In the genomic region with DNA sequence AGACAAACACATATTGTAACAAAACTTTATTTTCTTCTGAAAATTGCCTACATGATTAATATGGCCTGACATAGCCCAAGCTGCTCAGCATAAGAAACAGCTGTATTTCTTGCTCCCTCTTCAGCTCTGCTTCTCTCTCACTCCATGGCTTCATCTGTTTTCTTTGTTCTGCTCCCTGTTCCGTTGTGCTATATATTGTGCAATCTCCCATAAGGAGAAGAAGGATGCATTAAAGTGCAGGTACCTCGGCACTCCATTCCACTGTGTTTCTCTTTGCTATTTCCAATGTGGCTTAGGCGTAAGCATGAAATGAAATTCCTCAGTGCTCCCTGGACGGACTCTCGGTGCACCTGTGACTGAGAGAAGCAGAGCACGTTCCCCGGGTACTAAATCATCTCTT, we compare ENCODE assay signal across 26 cellular contexts.
DNase-seq lines count a peak whose midpoint lies in the region; ATAC-seq, FAIRE-seq and TF ChIP-seq lines count a peak whose summit lies in the region.
"Had no signal": no experiment of that assay in that cellular context is flagged by ENCODE, and none has a peak within 500 bp of the region (broad histone marks: within the 10 kb centered on the region; RNA-seq: fewer than 3 reads in every experiment).

No MANE protein-coding gene starts in this region.

- H3K9me3 ChIP-seq in IMR-90 (ENCODE audit: control insufficient read depth, insufficient read depth, low read length): peaks cover 43% of the 10 kb centered on the region
- no peaks in the 10 kb centered on the region for H3K9me3 ChIP-seq in H1 (ENCODE audit: insufficient read depth in 2 of 2, low read depth in 1 of 2, low read length in 1 of 2)
- H3K9me3 ChIP-seq: BE2C, BLaER1 had no signal

- H3K4me1 Mint-ChIP-seq in WTC11: peaks cover 38% of the 10 kb centered on the region
- H3K4me1 Mint-ChIP-seq: CD14-positive monocyte; CD4-positive, alpha-beta memory T cell; CD4-positive, CD25-positive, alpha-beta regulatory T cell; CD8-positive, alpha-beta memory T cell had no signal

- H3K23me2 ChIP-seq in H1 (ENCODE audit: low read depth, low read length): no peaks in the 10 kb centered on the region

- H3K79me2 ChIP-seq in H1 (ENCODE audit: control insufficient read depth in 1 of 2, insufficient read depth in 2 of 2, low read length in 2 of 2): peaks cover 0 to 34% of the 10 kb centered on the region in 2 experiments; a peak in 2 of 4 replicates

- no peak overlapping the region for H2AK9ac ChIP-seq in IMR-90 (replicated peaks; ENCODE audit: low read depth, low read length, poor library complexity)

- no peak overlapping the region for H2BK20ac ChIP-seq in IMR-90 (ENCODE audit: low read depth, low read length)
- no peak overlapping the region for H2BK20ac ChIP-seq in H1 (ENCODE audit: low read length)

- in situ Hi-C loops in IMR-90 (cut with MboI; ENCODE audit: low sequenced_read_pairs): no loop called here

- no peak overlapping the region for H3K14ac ChIP-seq in IMR-90 (replicated peaks; ENCODE audit: low read depth, low read length)
- no peak overlapping the region for H3K14ac ChIP-seq in H1 (ENCODE audit: insufficient read length)

- no peaks in the 10 kb centered on the region for H3K9me1 ChIP-seq in IMR-90 (ENCODE audit: insufficient read depth, low read length)

- TF ChIP-seq CTCF in IMR-90 (conservative IDR thresholded peaks at IDR 0.05; ENCODE audit: low read depth, low read length) (no peak), WTC11 (IDR thresholded peaks at IDR 0.05) (no peak), H1 (IDR thresholded peaks at IDR 0.05; ENCODE audit: control extremely low read depth in 1 of 3, insufficient read depth in 1 of 3, low read depth in 1 of 3, low read length in 3 of 3) (no peak)

- H3K56ac ChIP-seq in IMR-90 (ENCODE audit: extremely low read depth, insufficient read depth, low read length) (no peak overlapping the region), H1 (replicated peaks; ENCODE audit: insufficient read length, low read depth, low read length) (no peak overlapping the region)

- dilution Hi-C loops in IMR-90 (cut with HindIII; ENCODE audit: low sequenced_read_pairs, unreplicated experiment): no loop called here

- CTCF ChIA-PET in IMR-90 (lab: Yijun Ruan, JAX): no interaction called here
- CTCF ChIA-PET in WTC11 (lab: Charles Lee): no interaction called here
- CTCF ChIA-PET in H1 (lab: Charles Lee; ENCODE audit: partially characterized antibody): interaction anchor here (0.6 kb wide), 1 partner anchor 557 kb away, joined by 3 read pairs; no protein-coding TSS in a partner anchor

- no peaks in the 10 kb centered on the region for H3K27me3 ChIP-seq in IMR-90 (ENCODE audit: control insufficient read depth, insufficient read depth, low read length)
- no peaks in the 10 kb centered on the region for H3K27me3 ChIP-seq in H1 (replicated peaks in 1 of 4; ENCODE audit: control insufficient read depth in 3 of 4, extremely low read depth in 1 of 4, insufficient read depth in 3 of 4, low read length in 3 of 4)
- H3K27me3 ChIP-seq: BE2C, BLaER1 had no signal

- H3K9ac ChIP-seq in IMR-90 (ENCODE audit: low read depth, low read length) (no peak overlapping the region), H1 (replicated peaks in 1 of 4; ENCODE audit: extremely low read depth in 1 of 4, low read depth in 3 of 4, low read length in 3 of 4) (no peak overlapping the region)
- H3K9ac ChIP-seq: BLaER1 had no signal

- POLR2A ChIA-PET in IMR-90 (lab: Charles Lee; ENCODE audit: unreplicated experiment) (no interaction called here), WTC11 (lab: Charles Lee) (no interaction called here), H1 (lab: Charles Lee; ENCODE audit: partially characterized antibody) (interaction anchor here (2.2 kb wide), 1 partner anchor 14 kb away, joined by 6 read pairs; no protein-coding TSS in a partner anchor)

- H3K36me3 ChIP-seq in IMR-90 (ENCODE audit: control insufficient read depth, insufficient read depth, low read length): no peaks in the 10 kb centered on the region
- peaks cover 0 to 3% (median under 1%) of the 10 kb centered on the region in 4 experiments; a peak in 3 of 8 replicates for H3K36me3 ChIP-seq in H1 (ENCODE audit: control insufficient read depth in 2 of 4, insufficient read depth in 4 of 4, low read length in 3 of 4)
- H3K36me3 ChIP-seq: BE2C, BLaER1 had no signal

- no peak overlapping the region for H2BK12ac ChIP-seq in H1 (ENCODE audit: low read depth, low read length)

- H3K4me3 ChIP-seq in IMR-90 (ENCODE audit: insufficient read depth, low read depth, low read length) (no peak overlapping the region), H1 (ENCODE audit: extremely low read depth in 1 of 4, insufficient read depth in 2 of 4, low read depth in 3 of 4, low read length in 4 of 4) (no peak overlapping the region)
- H3K4me3 ChIP-seq: BLaER1, GM12878 had no signal

- H2AFZ ChIP-seq in IMR-90 (replicated peaks; ENCODE audit: low read length, poor library complexity) (no peak overlapping the region), H1 (ENCODE audit: low read length) (no peak overlapping the region)

- H2BK5ac ChIP-seq in IMR-90 (ENCODE audit: low read depth, low read length, poor library complexity, severe bottlenecking) (no peak overlapping the region), H1 (ENCODE audit: low read depth, low read length) (no peak overlapping the region)

- H3K4me1 ChIP-seq in IMR-90 (ENCODE audit: control insufficient read depth, insufficient read depth, low read length): no peaks in the 10 kb centered on the region
- H3K4me1 ChIP-seq in H1 (replicated peaks in 1 of 4; ENCODE audit: control insufficient read depth in 3 of 4, insufficient read depth in 4 of 4, low read length in 3 of 4): peaks cover 0 to 7% (median 3%) of the 10 kb centered on the region in 4 experiments; a peak in 3 of 7 replicates
- H3K4me1 ChIP-seq: BE2C had no signal

- H2AK5ac ChIP-seq in IMR-90 (ENCODE audit: low read depth, low read length) (no peak overlapping the region), H1 (ENCODE audit: low read depth, low read length) (no peak overlapping the region)

- no peak overlapping the region for H3K18ac ChIP-seq in IMR-90 (ENCODE audit: low read depth, low read length)
- H3K18ac ChIP-seq in H1 (ENCODE audit: extremely low read depth, low read length): 0 out of 2 replicates have a peak overlapping the region, but pooled peaks have one; percentile 57

- no peak for TF ChIP-seq RAD21 in IMR-90 (IDR thresholded peaks at IDR 0.05; ENCODE audit: low read length)
- no peak for TF ChIP-seq RAD21 in H1 (IDR thresholded peaks at IDR 0.05 in 1 of 2, conservative IDR thresholded peaks at IDR 0.05 in 1 of 2; ENCODE audit: low read depth in 2 of 2, low read length in 2 of 2)

- H3K4me3 Mint-ChIP-seq in WTC11: no peak overlapping the region
- H3K4me3 Mint-ChIP-seq: CD14-positive monocyte; CD4-positive, alpha-beta memory T cell; CD4-positive, CD25-positive, alpha-beta regulatory T cell; CD8-positive, alpha-beta memory T cell had no signal

- TF ChIP-seq POLR2A in IMR-90 (IDR thresholded peaks at IDR 0.05; ENCODE audit: low read depth, low read length) (no peak), H1 (IDR thresholded peaks at IDR 0.05; ENCODE audit: control extremely low read depth in 1 of 2, low read depth in 2 of 2, low read length in 2 of 2) (no peak)

- H4K91ac ChIP-seq in IMR-90 (ENCODE audit: insufficient read depth, low read depth, low read length): no peak overlapping the region
- H4K91ac ChIP-seq in H1 (replicated peaks; ENCODE audit: insufficient read length, low read length): no peak overlapping the region

- FAIRE-seq in H1 (lab: Jason Lieb, UNC): no peak
- FAIRE-seq: A204.1, GM12878, GM12892, GM19239 had no signal

- WGBS in IMR-90 (ENCODE audit: extremely low coverage in 2 of 2, insufficient read length in 1 of 2), 2 experiments: 80% methylated on average over 1 of the region's 7 CpGs; no CpG with 5 or more reads in 1 of the 2 experiments
- 96% methylated on average over 7 of the region's 7 CpGs; no CpG with 5 or more reads in 1 of the 2 experiments for WGBS in H1 (ENCODE audit: extremely low coverage in 1 of 2, insufficient coverage in 1 of 2, insufficient read length in 1 of 2, insufficient replicate concordance in 2 of 2, low coverage in 1 of 2, low lambda C conversion rate in 2 of 2, missing lambda C conversion rate in 1 of 2), 2 experiments

- H3K27me3 Mint-ChIP-seq in WTC11 (ENCODE audit: low read depth): no peaks in the 10 kb centered on the region
- H3K27me3 Mint-ChIP-seq: CD4-positive, alpha-beta memory T cell; CD4-positive, CD25-positive, alpha-beta regulatory T cell had no signal

- intact Hi-C loops in IMR-90 (cut with micrococcal nuclease): no loop called here

- peaks cover 27% of the 10 kb centered on the region for H3K36me3 Mint-ChIP-seq in WTC11
- H3K36me3 Mint-ChIP-seq: CD14-positive monocyte; CD4-positive, alpha-beta memory T cell; CD4-positive, CD25-positive, alpha-beta regulatory T cell; CD8-positive, alpha-beta memory T cell had no signal

- H4K8ac ChIP-seq in IMR-90 (ENCODE audit: low read depth in 2 of 2, low read length in 2 of 2) (no peak overlapping the region), H1 (ENCODE audit: extremely low read depth, insufficient read depth, low read length) (no peak overlapping the region)

- peak overlapping the region; percentile 59 for H3K27ac Mint-ChIP-seq in WTC11
- H3K27ac Mint-ChIP-seq: CD14-positive monocyte; CD4-positive, alpha-beta memory T cell; CD4-positive, CD25-positive, alpha-beta regulatory T cell; CD8-positive, alpha-beta memory T cell had no signal

- H3K23ac ChIP-seq in IMR-90 (ENCODE audit: low read depth, low read length) (no peak overlapping the region), H1 (ENCODE audit: insufficient read length) (no peak overlapping the region)

- H3K9me3 Mint-ChIP-seq in WTC11: no peaks in the 10 kb centered on the region

- DNase-seq in IMR-90: no peak
- no peak for DNase-seq in WTC11 (ENCODE audit: low spot score)
- DNase-seq in H1 (ENCODE audit: low read depth in 1 of 2, low spot score in 2 of 2): no peak
- no peak for DNase-seq in NCI-H1694 (lab: John Stamatoyannopoulos, UW)
- DNase-seq: 8988T; ACHN; BE2C; C1 segment of cervical spinal cord; CD4-positive, alpha-beta memory T cell; CD4-positive, CD25-positive, alpha-beta regulatory T cell; CD8-positive, alpha-beta memory T cell; COR-L47; DMS 273 treated with DMSO at 0.1 percent for 48 hours; DMS153; DMS53; DMS79; DND-41; EL; GDM1 had no signal

- no peaks in the 10 kb centered on the region for H4K20me1 ChIP-seq in IMR-90 (ENCODE audit: insufficient read depth, low read length)
- H4K20me1 ChIP-seq in H1 (replicated peaks in 1 of 2; ENCODE audit: control insufficient read depth in 1 of 2, insufficient read depth in 2 of 2, low read length in 2 of 2): peaks cover 0 to 4% of the 10 kb centered on the region in 2 experiments
- H4K20me1 ChIP-seq: BLaER1 had no signal

- H4K5ac ChIP-seq in IMR-90 (ENCODE audit: low read depth, low read length) (no peak overlapping the region), H1 (ENCODE audit: insufficient read length, low read depth, low read length) (no peak overlapping the region)

- ATAC-seq in IMR-90 (ENCODE audit: low read depth): no peak
- no peak for ATAC-seq in WTC11
- no peak for ATAC-seq in GM18502 (IDR thresholded peaks at IDR 0.05; ENCODE audit: poor library complexity, unreplicated experiment)
- ATAC-seq: GM12878 had no signal

- TF ChIP-seq EP300 in H1 (IDR thresholded peaks at IDR 0.05; ENCODE audit: borderline replicate concordance in 1 of 2, low read depth in 2 of 2, low read length in 2 of 2): no peak

- H3K79me1 ChIP-seq in IMR-90 (ENCODE audit: low read depth in 1 of 2, low read length in 2 of 2): no peaks in the 10 kb centered on the region
- H3K79me1 ChIP-seq in H1 (ENCODE audit: low read depth, low read length): peaks cover 5% of the 10 kb centered on the region; the same call in 1 of the 2 replicates

- H3K4ac ChIP-seq in IMR-90 (ENCODE audit: low read depth, low read length): no peak overlapping the region
- H3K4ac ChIP-seq in H1 (replicated peaks; ENCODE audit: insufficient read length, low read depth, low read length): no peak overlapping the region

- H2BK120ac ChIP-seq in IMR-90 (ENCODE audit: low read depth, low read length): no peak overlapping the region
- no peak overlapping the region for H2BK120ac ChIP-seq in H1 (replicated peaks; ENCODE audit: low read depth, low read length)

- no peak overlapping the region for H3K4me2 ChIP-seq in IMR-90 (ENCODE audit: low read depth, low read length)
- no peak overlapping the region for H3K4me2 ChIP-seq in H1 (ENCODE audit: insufficient read depth in 1 of 2, low read depth in 2 of 2, low read length in 2 of 2)
- H3K4me2 ChIP-seq: BLaER1 had no signal

- H2BK15ac ChIP-seq in IMR-90 (ENCODE audit: low read depth, low read length): no peak overlapping the region
- H2BK15ac ChIP-seq in H1 (ENCODE audit: low read length): no peak overlapping the region

- H3K27ac ChIP-seq in IMR-90 (ENCODE audit: insufficient read depth, low read length) (no peak overlapping the region), H1 (ENCODE audit: low read depth, low read length) (no peak overlapping the region)
- H3K27ac ChIP-seq: BLaER1 had no signal

- BruUV-seq in IMR-90 (replicated peaks; lab: Mats Ljungman, UMichigan): no TSS peak
